In the genomic region with DNA sequence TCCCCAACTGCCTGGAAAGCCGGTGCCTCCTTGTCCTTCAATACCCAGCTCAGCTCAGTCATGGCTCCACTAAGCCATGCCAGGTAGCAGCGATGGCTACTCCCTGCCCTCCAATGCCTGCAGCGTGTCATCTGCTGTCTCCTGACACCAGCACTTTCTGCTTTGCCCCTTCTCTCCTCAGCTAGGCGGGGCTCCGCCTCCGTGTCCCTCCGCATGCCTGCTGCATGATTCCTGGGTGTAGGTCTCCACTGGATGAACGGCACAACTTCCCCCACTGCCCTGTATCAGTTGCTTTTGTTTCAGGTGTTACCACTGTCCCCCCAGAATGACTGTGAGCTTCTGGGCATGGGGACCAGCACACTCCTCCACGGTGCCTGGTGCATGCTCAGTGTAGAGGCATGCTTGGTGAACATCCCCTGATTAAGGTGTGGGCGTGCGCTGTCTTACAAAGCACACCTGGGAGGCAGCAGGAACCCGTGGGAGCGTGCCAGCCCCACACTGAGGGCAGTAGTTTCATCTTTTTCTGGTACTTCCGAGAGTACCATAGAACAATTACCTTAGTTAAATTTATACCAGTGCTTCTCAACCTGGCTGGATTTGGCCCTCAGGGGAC, we compare ENCODE assay signal across 2 cellular contexts.
TF ChIP-seq lines count a peak whose summit lies in the region.

No MANE protein-coding gene starts in this region.

TF ChIP-seq in IMR-90, 13 proteins besides CTCF, POLR2A, EP300 and RAD21:
- TF ChIP-seq RCOR1 (IDR thresholded peaks at IDR 0.05; ENCODE audit: insufficient replicate concordance, low read length): no peak
- TF ChIP-seq CHD1 (IDR thresholded peaks at IDR 0.05; ENCODE audit: low read depth, low read length): no peak

TF ChIP-seq in H1, 55 proteins besides CTCF, POLR2A, EP300 and RAD21:
- TF ChIP-seq YY1 (IDR thresholded peaks at IDR 0.05; ENCODE audit: low read depth, low read length) (no peak), RBBP5 (IDR thresholded peaks at IDR 0.05; ENCODE audit: borderline replicate concordance, low read depth, low read length) (no peak), RFX5 (IDR thresholded peaks at IDR 0.05; ENCODE audit: borderline replicate concordance, low read depth, low read length) (no peak), POU5F1 (IDR thresholded peaks at IDR 0.05; ENCODE audit: low read depth, low read length) (no peak), TAF7 (optimal IDR thresholded peaks at IDR 0.05; ENCODE audit: borderline replicate concordance, low read depth, low read length) (no peak)
